8 cellular contexts compared by ENCODE assay signal in the genomic region with DNA sequence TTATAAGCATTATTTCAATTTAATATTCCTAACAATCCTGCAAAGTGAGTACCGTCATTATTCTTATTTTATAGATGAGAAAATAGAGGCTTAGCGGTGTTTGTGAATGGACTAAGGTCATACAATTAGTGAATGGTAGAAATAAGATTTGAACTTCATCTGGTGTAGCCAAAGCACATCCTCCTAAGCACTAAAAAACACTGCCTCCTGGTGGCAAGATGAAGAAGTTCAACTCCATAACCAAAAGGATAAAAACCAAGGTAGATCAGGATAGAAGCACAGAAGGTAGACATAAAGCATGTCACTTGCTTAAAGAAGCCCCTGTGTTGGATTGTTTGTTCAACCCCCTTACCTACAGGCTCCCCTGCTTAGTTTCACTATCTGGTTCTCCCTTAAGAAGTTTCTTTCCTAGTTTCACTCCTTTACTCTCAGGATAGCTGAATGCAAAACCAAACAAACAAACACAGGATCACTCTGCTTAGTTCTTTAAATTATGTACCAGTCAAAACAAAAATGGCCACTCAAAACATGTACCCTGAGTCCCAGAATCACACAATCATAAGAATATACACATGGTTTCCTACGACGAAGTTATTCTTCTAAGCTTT. TPM values are rescaled to one million over a fixed set of nuclear protein-coding genes. Genes with fewer than 3 reads are reported as not detected.
DNase-seq lines count a peak whose midpoint lies in the region; ATAC-seq and TF ChIP-seq lines count a peak whose summit lies in the region.

No MANE protein-coding gene starts in this region.

- H3K9me3 Mint-ChIP-seq in activated T-cell treated with anti-CD3 and anti-CD28 coated beads, Interleukin-2, amount 50 U/mL, for 72 hours: no peaks in the 10 kb centered on the region
- H3K9me3 Mint-ChIP-seq in chondrocyte (ENCODE audit: low read depth): no peaks in the 10 kb centered on the region

- ATAC-seq in activated T-cell treated with anti-CD3 and anti-CD28 coated beads, Interleukin-2, amount 50 U/mL, for 72 hours (replicated peaks in 1 of 2): peak; percentile 1 to 4
- ATAC-seq in GM21360 (IDR thresholded peaks at IDR 0.05; ENCODE audit: unreplicated experiment): no peak

- DNase-seq in activated T-cell treated with anti-CD3 and anti-CD28 coated beads, Interleukin-2, amount 50 U/mL, for 72 hours: peak; percentile 15 to 56
- DNase-seq in activated T-cell treated with anti-CD3 and anti-CD28 coated beads for 4 hours: no peak
- no peak for DNase-seq in chondrocyte (ENCODE audit: low spot score)
- DNase-seq in renal cortical epithelial cell (ENCODE audit: low read depth): peak; percentile 6
- no peak for DNase-seq in cortex of kidney (lab: John Stamatoyannopoulos, UW)
- no peak for DNase-seq in Ammon's horn (ENCODE audit: low spot score)

- peak overlapping the region; percentile 64 to 84 for H3K4me3 Mint-ChIP-seq in activated T-cell treated with anti-CD3 and anti-CD28 coated beads, Interleukin-2, amount 50 U/mL, for 72 hours
- H3K4me3 Mint-ChIP-seq in chondrocyte (ENCODE audit: unreplicated experiment): no peak overlapping the region

- no peaks in the 10 kb centered on the region for H3K36me3 Mint-ChIP-seq in activated T-cell treated with anti-CD3 and anti-CD28 coated beads, Interleukin-2, amount 50 U/mL, for 72 hours (ENCODE audit: insufficient read depth in 2 of 2)
- H3K36me3 Mint-ChIP-seq in chondrocyte (ENCODE audit: low read depth): no peaks in the 10 kb centered on the region

- peak overlapping the region; percentile 96 for H3K27ac Mint-ChIP-seq in activated T-cell treated with anti-CD3 and anti-CD28 coated beads, Interleukin-2, amount 50 U/mL, for 72 hours
- H3K27ac Mint-ChIP-seq in chondrocyte (ENCODE audit: unreplicated experiment): no peak overlapping the region

- TF ChIP-seq CTCF in LNCAP (IDR thresholded peaks at IDR 0.05): peak; percentile 88
- peak; percentile 69 for TF ChIP-seq CTCF in chondrocyte (IDR thresholded peaks at IDR 0.05)

- peaks cover 57% of the 10 kb centered on the region for H3K4me1 Mint-ChIP-seq in activated T-cell treated with anti-CD3 and anti-CD28 coated beads, Interleukin-2, amount 50 U/mL, for 72 hours (ENCODE audit: low read depth)
- H3K4me1 Mint-ChIP-seq in chondrocyte (ENCODE audit: low read depth): no peaks in the 10 kb centered on the region

- H3K27me3 Mint-ChIP-seq in activated T-cell treated with anti-CD3 and anti-CD28 coated beads, Interleukin-2, amount 50 U/mL, for 72 hours (ENCODE audit: low read depth): no peaks in the 10 kb centered on the region
- no peaks in the 10 kb centered on the region for H3K27me3 Mint-ChIP-seq in chondrocyte (ENCODE audit: low read depth)

RNA-seq across cellular contexts. Expression of gene AIM2, which starts 12.7 kb away (rescaled TPM):
- 100 to 1,000 TPM in 1 of 2 donors, 10 to 100 TPM in 1; 37.6 to 103 TPM for total RNA-seq in activated T-cell treated with anti-CD3 and anti-CD28 coated beads, Interleukin-2, amount 50 U/mL, for 72 hours
- total RNA-seq in chondrocyte (not detected in 3 replicates), renal cortical epithelial cell (not detected in 2 replicates)

Comparison
In these comparisons a context has a peak if more than half of its experiments do, and no peak if none do; other contexts are left out.
1. DNase-seq: peak in activated T-cell treated with anti-CD3 and anti-CD28 coated beads, Interleukin-2, amount 50 U/mL, for 72 hours (2 of 2) and renal cortical epithelial cell (single experiment); none in activated T-cell treated with anti-CD3 and anti-CD28 coated beads for 4 hours (single experiment), chondrocyte (single experiment), cortex of kidney (single experiment) and Ammon's horn (single experiment).
2. RNA of gene AIM2, which starts 12.7 kb away (total RNA-seq): 37.6 to 103 TPM in activated T-cell treated with anti-CD3 and anti-CD28 coated beads, Interleukin-2, amount 50 U/mL, for 72 hours; not detected in chondrocyte and not detected in renal cortical epithelial cell; every median in the first group is over 10 times any median in the second.